ENCODE assay signal across 17 cellular contexts in genomic region chr17:58314706-58315015, GRCh38. TPM values are rescaled to one million over a fixed set of nuclear protein-coding genes. Genes with fewer than 3 reads are reported as not detected.
"Had no signal": no experiment of that assay in that cellular context is flagged by ENCODE, and none has a peak within 500 bp of the region (broad histone marks: within the 10 kb centered on the region; RNA-seq: fewer than 3 reads in every experiment).

No MANE protein-coding gene starts in this region.

- DNase-seq: activated CD4-positive, alpha-beta T cell treated with anti-CD3 and anti-CD28 coated beads, Interleukin-2, amount 50 U/mL, for 4 hours; activated CD4-positive, CD25-positive, alpha-beta regulatory T cell; activated naive CD4-positive, alpha-beta T cell; activated naive CD8-positive, alpha-beta T cell treated with anti-CD3 and anti-CD28 coated beads, Interleukin-2, amount 50 U/mL, for 24 hours; cortex of kidney; effector CD8-positive, alpha-beta T cell; gastrocnemius medialis; heart right ventricle; midbrain; stimulated activated CD4-positive, alpha-beta T cell treated with anti-CD3 and anti-CD28 coated beads, Interleukin-1b, Interleukin-23, amount 100 ng/mL, for 48 hours; stimulated activated naive B cell treated with anti-CD40 and anti-IgM and Interleukin-4, amounts not matched to agents 10 μg/mL and 1 μg/mL and 100 μg/mL, for 72 hours had no signal

- ATAC-seq: activated naive CD8-positive, alpha-beta T cell treated with anti-CD3 and anti-CD28 coated beads, Interleukin-2, amount 50 U/mL, for 24 hours; activated T-cell treated with anti-CD3 and anti-CD28 coated beads, Interleukin-2, amount 50 U/mL, for 72 hours; gastrocnemius medialis; heart right ventricle; pancreas; stimulated activated naive B cell treated with anti-CD40 and anti-IgM and Interleukin-4, amounts not matched to agents 10 μg/mL and 1 μg/mL and 100 μg/mL, for 72 hours had no signal

- H3K9me3 Mint-ChIP-seq: activated naive CD8-positive, alpha-beta T cell treated with anti-CD3 and anti-CD28 coated beads, Interleukin-2, amount 50 U/mL, for 24 hours; activated T-cell treated with anti-CD3 and anti-CD28 coated beads, Interleukin-2, amount 50 U/mL, for 72 hours; neural progenitor cell; stimulated activated naive B cell treated with anti-CD40 and anti-IgM and Interleukin-4, amounts not matched to agents 10 μg/mL and 1 μg/mL and 100 μg/mL, for 72 hours had no signal

- H3K36me3 Mint-ChIP-seq: stimulated activated naive B cell treated with anti-CD40 and anti-IgM and Interleukin-4, amounts not matched to agents 10 μg/mL and 1 μg/mL and 100 μg/mL, for 72 hours had no signal

- H3K9me3 ChIP-seq: gastrocnemius medialis, heart right ventricle, pancreas, tibial artery had no signal

- H3K4me3 ChIP-seq: gastrocnemius medialis, heart right ventricle, lung, neural progenitor cell, pancreas, tibial artery had no signal

- H3K27ac ChIP-seq: gastrocnemius medialis, heart right ventricle, neural progenitor cell, pancreas, tibial artery had no signal

- H3K36me3 ChIP-seq: gastrocnemius medialis, heart right ventricle, neural progenitor cell, pancreas had no signal

- H3K4me3 Mint-ChIP-seq: activated naive CD8-positive, alpha-beta T cell treated with anti-CD3 and anti-CD28 coated beads, Interleukin-2, amount 50 U/mL, for 24 hours; activated T-cell treated with anti-CD3 and anti-CD28 coated beads, Interleukin-2, amount 50 U/mL, for 72 hours; stimulated activated naive B cell treated with anti-CD40 and anti-IgM and Interleukin-4, amounts not matched to agents 10 μg/mL and 1 μg/mL and 100 μg/mL, for 72 hours had no signal

- H3K27me3 ChIP-seq: gastrocnemius medialis, heart right ventricle, neural progenitor cell, pancreas, tibial artery had no signal

- H3K27me3 Mint-ChIP-seq: activated naive CD8-positive, alpha-beta T cell treated with anti-CD3 and anti-CD28 coated beads, Interleukin-2, amount 50 U/mL, for 24 hours; stimulated activated naive B cell treated with anti-CD40 and anti-IgM and Interleukin-4, amounts not matched to agents 10 μg/mL and 1 μg/mL and 100 μg/mL, for 72 hours had no signal

- H3K27ac Mint-ChIP-seq: activated naive CD8-positive, alpha-beta T cell treated with anti-CD3 and anti-CD28 coated beads, Interleukin-2, amount 50 U/mL, for 24 hours; stimulated activated naive B cell treated with anti-CD40 and anti-IgM and Interleukin-4, amounts not matched to agents 10 μg/mL and 1 μg/mL and 100 μg/mL, for 72 hours had no signal

- H3K4me1 ChIP-seq: gastrocnemius medialis, neural progenitor cell, pancreas, tibial artery had no signal

RNA-seq across cellular contexts. Expression of gene MPO, which starts 33.9 kb away (rescaled TPM):
- total RNA-seq: T-helper 2 cell treated with Interferon-gamma antibody and Interleukin-4, amounts not matched to agents 100 ng/mL and 5 ng/mL, for 36 hours had no signal
